ENCODE assay signal across 1 cellular context in the genomic region with DNA sequence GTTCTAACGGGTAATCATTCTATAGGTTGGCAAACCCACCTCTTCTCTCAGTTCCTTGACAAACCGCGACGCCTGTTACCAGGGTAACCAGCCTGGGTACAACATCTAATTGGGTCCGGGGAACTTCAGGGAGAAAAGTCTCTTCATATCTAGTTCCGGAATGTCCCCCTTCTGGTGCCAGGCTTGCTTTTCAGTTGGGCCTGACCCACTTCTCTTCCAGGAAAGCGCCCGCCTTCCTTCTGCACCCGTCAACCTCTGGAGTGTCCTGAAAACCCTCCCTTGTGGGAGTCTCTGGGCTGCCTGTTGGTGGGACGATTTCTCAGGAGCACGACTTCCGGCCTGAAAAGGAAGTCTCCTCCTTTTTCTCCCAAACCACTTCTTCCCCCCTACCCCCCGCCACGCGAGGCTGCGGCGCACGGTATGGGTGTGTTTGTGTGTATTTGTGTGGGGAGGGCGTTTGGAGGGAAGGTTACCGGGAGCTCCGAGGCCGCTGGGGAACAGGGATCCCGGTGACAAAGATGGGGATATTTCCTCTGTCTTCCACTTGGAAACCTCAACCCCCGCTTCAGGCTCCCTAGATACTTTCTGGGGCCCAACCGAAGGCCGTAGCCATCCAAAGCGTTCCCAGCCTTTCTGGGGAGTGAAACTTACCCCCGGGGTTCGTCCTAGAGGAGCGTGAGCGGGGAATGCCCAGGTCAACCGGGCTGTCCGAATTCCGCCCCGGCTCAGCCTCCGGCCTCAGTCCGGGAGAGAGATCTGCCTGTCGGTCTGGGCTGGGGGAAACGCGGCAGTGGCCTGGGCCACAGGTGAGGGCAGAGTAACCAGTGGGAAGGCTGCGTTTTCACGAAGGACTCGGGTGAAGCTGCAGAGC.
TF ChIP-seq lines count a peak whose summit lies in the region.

A gene with protein sequence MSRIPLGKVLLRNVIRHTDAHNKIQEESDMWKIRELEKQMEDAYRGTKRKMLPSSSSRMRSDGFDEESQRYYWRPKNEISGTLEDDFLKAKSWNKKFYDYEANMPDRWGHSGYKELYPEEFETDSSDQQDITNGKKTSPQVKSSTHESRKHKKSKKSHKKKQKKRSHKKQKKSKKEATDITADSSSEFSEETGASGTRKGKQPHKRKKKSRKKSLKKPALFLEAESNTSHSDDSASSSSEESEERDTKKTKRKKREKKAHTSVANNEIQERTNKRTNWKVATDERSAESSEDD (plus strand): TSS at position 359 of the 871 bp plus-strand sequence. CDS start 1,276 bp downstream, outside the sequence.
A gene with protein sequence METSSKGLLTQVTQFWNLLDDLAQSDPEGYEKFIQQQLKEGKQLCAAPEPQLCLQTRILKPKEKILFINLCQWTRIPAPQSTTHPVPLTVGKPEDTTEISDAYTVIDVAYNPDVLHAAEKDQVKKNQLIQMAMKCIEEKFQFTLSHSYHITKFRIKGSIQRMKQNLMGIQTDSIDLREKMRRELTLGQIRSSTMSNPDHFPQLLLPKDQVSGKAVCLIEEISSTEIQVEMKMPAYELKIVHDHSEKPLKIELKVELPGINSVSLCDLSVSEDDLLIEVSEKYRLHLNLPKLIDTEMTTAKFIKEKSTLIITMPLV (minus strand): TSS at position 77 of the 871 bp plus-strand sequence. CDS start 843 bp downstream, outside the sequence.

TF ChIP-seq in HepG2, 621 proteins besides CTCF, POLR2A, EP300 and RAD21 (continued from another document and continues in another):
- TF ChIP-seq, protein P1, sequence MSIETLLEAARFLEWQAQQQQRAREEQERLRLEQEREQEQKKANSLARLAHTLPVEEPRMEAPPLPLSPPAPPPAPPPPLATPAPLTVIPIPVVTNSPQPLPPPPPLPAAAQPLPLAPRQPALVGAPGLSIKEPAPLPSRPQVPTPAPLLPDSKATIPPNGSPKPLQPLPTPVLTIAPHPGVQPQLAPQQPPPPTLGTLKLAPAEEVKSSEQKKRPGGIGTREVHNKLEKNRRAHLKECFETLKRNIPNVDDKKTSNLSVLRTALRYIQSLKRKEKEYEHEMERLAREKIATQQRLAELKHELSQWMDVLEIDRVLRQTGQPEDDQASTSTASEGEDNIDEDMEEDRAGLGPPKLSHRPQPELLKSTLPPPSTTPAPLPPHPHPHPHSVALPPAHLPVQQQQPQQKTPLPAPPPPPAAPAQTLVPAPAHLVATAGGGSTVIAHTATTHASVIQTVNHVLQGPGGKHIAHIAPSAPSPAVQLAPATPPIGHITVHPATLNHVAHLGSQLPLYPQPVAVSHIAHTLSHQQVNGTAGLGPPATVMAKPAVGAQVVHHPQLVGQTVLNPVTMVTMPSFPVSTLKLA (IDR thresholded peaks at IDR 0.05), result peak; percentile 59
- TF ChIP-seq MATR3 (CRISPR knock-in tag; IDR thresholded peaks at IDR 0.05) (no peak), HNF4G (IDR thresholded peaks at IDR 0.05; ENCODE audit: borderline replicate concordance, low read depth, low read length) (no peak), HNF4G (CRISPR knock-in tag; IDR thresholded peaks at IDR 0.05; ENCODE audit: borderline replicate concordance, low read depth) (no peak), SSRP1 (CRISPR knock-in tag; IDR thresholded peaks at IDR 0.05) (no peak), ISL2 (CRISPR knock-in tag; IDR thresholded peaks at IDR 0.05) (0 out of 2 replicates have a peak, but pooled peaks have one; percentile 33), NFE2L2 (IDR thresholded peaks at IDR 0.05; ENCODE audit: low read length) (no peak; the same call in 1 of the 2 replicates), CHCHD3 (CRISPR knock-in tag; IDR thresholded peaks at IDR 0.05) (no peak), BORCS8-MEF2B (CRISPR knock-in tag; IDR thresholded peaks at IDR 0.05) (no peak), MBNL3 (CRISPR knock-in tag; conservative IDR thresholded peaks at IDR 0.05) (no peak), KDM5B (CRISPR knock-in tag; IDR thresholded peaks at IDR 0.05; ENCODE audit: borderline replicate concordance) (peak; percentile 55; the same call in 1 of the 2 replicates), ZEB1 (IDR thresholded peaks at IDR 0.05; ENCODE audit: insufficient replicate concordance, low read depth) (no peak), ONECUT2 (CRISPR knock-in tag; IDR thresholded peaks at IDR 0.05) (no peak; the same call in 1 of the 2 replicates), ETV5 (CRISPR knock-in tag; IDR thresholded peaks at IDR 0.05; ENCODE audit: borderline replicate concordance) (no peak; the same call in 1 of the 2 replicates), LCORL (IDR thresholded peaks at IDR 0.05) (no peak), LCORL (CRISPR knock-in tag; IDR thresholded peaks at IDR 0.05) (peak; percentile 36; the same call in 1 of the 2 replicates), ZNF724P (CRISPR knock-in tag; IDR thresholded peaks at IDR 0.05; ENCODE audit: borderline replicate concordance) (no peak), GATAD1 (CRISPR knock-in tag; IDR thresholded peaks at IDR 0.05) (peak; percentile 96), THAP11 (CRISPR knock-in tag; IDR thresholded peaks at IDR 0.05) (peak; percentile 87), RBM39 (IDR thresholded peaks at IDR 0.05; ENCODE audit: low read depth, low read length, poor library complexity, severe bottlenecking) (peak; percentile 65), ZNF607 (CRISPR knock-in tag; IDR thresholded peaks at IDR 0.05; ENCODE audit: borderline replicate concordance) (no peak), ETV6 (CRISPR knock-in tag; conservative IDR thresholded peaks at IDR 0.05) (0 out of 2 replicates have a peak, but pooled peaks have one; percentile 45), ZBTB3 (CRISPR knock-in tag; IDR thresholded peaks at IDR 0.05; ENCODE audit: borderline replicate concordance, low read depth) (no peak), SP140L (CRISPR knock-in tag; IDR thresholded peaks at IDR 0.05; ENCODE audit: borderline replicate concordance) (0 out of 2 replicates have a peak, but pooled peaks have one; percentile 27), NONO (IDR thresholded peaks at IDR 0.05) (no peak), NONO (CRISPR knock-in tag; conservative IDR thresholded peaks at IDR 0.05) (peak; percentile 71; the same call in 1 of the 2 replicates)
- TF ChIP-seq, protein P2, sequence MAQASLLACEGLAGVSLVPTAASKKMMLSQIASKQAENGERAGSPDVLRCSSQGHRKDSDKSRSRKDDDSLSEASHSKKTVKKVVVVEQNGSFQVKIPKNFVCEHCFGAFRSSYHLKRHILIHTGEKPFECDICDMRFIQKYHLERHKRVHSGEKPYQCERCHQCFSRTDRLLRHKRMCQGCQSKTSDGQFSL (CRISPR knock-in tag; IDR thresholded peaks at IDR 0.05), result no peak
- TF ChIP-seq, protein P3, sequence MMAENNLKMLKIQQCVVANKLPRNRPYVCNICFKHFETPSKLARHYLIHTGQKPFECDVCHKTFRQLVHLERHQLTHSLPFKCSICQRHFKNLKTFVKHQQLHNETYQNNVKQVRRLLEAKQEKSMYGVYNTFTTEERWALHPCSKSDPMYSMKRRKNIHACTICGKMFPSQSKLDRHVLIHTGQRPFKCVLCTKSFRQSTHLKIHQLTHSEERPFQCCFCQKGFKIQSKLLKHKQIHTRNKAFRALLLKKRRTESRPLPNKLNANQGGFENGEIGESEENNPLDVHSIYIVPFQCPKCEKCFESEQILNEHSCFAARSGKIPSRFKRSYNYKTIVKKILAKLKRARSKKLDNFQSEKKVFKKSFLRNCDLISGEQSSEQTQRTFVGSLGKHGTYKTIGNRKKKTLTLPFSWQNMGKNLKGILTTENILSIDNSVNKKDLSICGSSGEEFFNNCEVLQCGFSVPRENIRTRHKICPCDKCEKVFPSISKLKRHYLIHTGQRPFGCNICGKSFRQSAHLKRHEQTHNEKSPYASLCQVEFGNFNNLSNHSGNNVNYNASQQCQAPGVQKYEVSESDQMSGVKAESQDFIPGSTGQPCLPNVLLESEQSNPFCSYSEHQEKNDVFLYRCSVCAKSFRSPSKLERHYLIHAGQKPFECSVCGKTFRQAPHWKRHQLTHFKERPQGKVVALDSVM (CRISPR knock-in tag; IDR thresholded peaks at IDR 0.05), result no peak
- TF ChIP-seq, protein P4, sequence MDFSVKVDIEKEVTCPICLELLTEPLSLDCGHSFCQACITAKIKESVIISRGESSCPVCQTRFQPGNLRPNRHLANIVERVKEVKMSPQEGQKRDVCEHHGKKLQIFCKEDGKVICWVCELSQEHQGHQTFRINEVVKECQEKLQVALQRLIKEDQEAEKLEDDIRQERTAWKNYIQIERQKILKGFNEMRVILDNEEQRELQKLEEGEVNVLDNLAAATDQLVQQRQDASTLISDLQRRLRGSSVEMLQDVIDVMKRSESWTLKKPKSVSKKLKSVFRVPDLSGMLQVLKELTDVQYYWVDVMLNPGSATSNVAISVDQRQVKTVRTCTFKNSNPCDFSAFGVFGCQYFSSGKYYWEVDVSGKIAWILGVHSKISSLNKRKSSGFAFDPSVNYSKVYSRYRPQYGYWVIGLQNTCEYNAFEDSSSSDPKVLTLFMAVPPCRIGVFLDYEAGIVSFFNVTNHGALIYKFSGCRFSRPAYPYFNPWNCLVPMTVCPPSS (IDR thresholded peaks at IDR 0.05), result no peak
- TF ChIP-seq, protein P5, sequence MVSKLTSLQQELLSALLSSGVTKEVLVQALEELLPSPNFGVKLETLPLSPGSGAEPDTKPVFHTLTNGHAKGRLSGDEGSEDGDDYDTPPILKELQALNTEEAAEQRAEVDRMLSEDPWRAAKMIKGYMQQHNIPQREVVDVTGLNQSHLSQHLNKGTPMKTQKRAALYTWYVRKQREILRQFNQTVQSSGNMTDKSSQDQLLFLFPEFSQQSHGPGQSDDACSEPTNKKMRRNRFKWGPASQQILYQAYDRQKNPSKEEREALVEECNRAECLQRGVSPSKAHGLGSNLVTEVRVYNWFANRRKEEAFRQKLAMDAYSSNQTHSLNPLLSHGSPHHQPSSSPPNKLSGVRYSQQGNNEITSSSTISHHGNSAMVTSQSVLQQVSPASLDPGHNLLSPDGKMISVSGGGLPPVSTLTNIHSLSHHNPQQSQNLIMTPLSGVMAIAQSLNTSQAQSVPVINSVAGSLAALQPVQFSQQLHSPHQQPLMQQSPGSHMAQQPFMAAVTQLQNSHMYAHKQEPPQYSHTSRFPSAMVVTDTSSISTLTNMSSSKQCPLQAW (CRISPR knock-in tag; IDR thresholded peaks at IDR 0.05), result no peak
- TF ChIP-seq, protein P6, sequence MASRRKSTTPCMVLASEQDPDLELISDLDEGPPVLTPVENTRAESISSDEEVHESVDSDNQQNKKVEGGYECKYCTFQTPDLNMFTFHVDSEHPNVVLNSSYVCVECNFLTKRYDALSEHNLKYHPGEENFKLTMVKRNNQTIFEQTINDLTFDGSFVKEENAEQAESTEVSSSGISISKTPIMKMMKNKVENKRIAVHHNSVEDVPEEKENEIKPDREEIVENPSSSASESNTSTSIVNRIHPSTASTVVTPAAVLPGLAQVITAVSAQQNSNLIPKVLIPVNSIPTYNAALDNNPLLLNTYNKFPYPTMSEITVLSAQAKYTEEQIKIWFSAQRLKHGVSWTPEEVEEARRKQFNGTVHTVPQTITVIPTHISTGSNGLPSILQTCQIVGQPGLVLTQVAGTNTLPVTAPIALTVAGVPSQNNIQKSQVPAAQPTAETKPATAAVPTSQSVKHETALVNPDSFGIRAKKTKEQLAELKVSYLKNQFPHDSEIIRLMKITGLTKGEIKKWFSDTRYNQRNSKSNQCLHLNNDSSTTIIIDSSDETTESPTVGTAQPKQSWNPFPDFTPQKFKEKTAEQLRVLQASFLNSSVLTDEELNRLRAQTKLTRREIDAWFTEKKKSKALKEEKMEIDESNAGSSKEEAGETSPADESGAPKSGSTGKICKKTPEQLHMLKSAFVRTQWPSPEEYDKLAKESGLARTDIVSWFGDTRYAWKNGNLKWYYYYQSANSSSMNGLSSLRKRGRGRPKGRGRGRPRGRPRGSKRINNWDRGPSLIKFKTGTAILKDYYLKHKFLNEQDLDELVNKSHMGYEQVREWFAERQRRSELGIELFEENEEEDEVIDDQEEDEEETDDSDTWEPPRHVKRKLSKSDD (CRISPR knock-in tag; IDR thresholded peaks at IDR 0.05; ENCODE audit: low read depth), result no peak
- TF ChIP-seq, protein P7, sequence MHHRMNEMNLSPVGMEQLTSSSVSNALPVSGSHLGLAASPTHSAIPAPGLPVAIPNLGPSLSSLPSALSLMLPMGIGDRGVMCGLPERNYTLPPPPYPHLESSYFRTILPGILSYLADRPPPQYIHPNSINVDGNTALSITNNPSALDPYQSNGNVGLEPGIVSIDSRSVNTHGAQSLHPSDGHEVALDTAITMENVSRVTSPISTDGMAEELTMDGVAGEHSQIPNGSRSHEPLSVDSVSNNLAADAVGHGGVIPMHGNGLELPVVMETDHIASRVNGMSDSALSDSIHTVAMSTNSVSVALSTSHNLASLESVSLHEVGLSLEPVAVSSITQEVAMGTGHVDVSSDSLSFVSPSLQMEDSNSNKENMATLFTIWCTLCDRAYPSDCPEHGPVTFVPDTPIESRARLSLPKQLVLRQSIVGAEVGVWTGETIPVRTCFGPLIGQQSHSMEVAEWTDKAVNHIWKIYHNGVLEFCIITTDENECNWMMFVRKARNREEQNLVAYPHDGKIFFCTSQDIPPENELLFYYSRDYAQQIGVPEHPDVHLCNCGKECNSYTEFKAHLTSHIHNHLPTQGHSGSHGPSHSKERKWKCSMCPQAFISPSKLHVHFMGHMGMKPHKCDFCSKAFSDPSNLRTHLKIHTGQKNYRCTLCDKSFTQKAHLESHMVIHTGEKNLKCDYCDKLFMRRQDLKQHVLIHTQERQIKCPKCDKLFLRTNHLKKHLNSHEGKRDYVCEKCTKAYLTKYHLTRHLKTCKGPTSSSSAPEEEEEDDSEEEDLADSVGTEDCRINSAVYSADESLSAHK (CRISPR knock-in tag; IDR thresholded peaks at IDR 0.05; ENCODE audit: borderline replicate concordance), result no peak
- TF ChIP-seq, protein P8, sequence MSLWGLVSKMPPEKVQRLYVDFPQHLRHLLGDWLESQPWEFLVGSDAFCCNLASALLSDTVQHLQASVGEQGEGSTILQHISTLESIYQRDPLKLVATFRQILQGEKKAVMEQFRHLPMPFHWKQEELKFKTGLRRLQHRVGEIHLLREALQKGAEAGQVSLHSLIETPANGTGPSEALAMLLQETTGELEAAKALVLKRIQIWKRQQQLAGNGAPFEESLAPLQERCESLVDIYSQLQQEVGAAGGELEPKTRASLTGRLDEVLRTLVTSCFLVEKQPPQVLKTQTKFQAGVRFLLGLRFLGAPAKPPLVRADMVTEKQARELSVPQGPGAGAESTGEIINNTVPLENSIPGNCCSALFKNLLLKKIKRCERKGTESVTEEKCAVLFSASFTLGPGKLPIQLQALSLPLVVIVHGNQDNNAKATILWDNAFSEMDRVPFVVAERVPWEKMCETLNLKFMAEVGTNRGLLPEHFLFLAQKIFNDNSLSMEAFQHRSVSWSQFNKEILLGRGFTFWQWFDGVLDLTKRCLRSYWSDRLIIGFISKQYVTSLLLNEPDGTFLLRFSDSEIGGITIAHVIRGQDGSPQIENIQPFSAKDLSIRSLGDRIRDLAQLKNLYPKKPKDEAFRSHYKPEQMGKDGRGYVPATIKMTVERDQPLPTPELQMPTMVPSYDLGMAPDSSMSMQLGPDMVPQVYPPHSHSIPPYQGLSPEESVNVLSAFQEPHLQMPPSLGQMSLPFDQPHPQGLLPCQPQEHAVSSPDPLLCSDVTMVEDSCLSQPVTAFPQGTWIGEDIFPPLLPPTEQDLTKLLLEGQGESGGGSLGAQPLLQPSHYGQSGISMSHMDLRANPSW (CRISPR knock-in tag; IDR thresholded peaks at IDR 0.05; ENCODE audit: borderline replicate concordance), result no peak
- TF ChIP-seq, protein P9, sequence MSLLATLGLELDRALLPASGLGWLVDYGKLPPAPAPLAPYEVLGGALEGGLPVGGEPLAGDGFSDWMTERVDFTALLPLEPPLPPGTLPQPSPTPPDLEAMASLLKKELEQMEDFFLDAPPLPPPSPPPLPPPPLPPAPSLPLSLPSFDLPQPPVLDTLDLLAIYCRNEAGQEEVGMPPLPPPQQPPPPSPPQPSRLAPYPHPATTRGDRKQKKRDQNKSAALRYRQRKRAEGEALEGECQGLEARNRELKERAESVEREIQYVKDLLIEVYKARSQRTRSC (CRISPR knock-in tag; IDR thresholded peaks at IDR 0.05; ENCODE audit: low read depth), result no peak
